In genomic region chr16:86953631-86954465, GRCh38 we compare ENCODE assay signal across 26 cellular contexts.
DNase-seq lines count a peak whose midpoint lies in the region; ATAC-seq and TF ChIP-seq lines count a peak whose summit lies in the region.
"Had no signal": no experiment of that assay in that cellular context is flagged by ENCODE, and none has a peak within 500 bp of the region (broad histone marks: within the 10 kb centered on the region; RNA-seq: fewer than 3 reads in every experiment).

No MANE protein-coding gene starts in this region.

- no peak overlapping the region for H3K23ac ChIP-seq in trophoblast cell (ENCODE audit: low read length)

- no peak for TF ChIP-seq CTCF in adrenal gland (IDR thresholded peaks at IDR 0.05)
- TF ChIP-seq CTCF in mucosa of descending colon (IDR thresholded peaks at IDR 0.05): no peak

- H2BK5ac ChIP-seq in trophoblast cell (ENCODE audit: low read depth, low read length, poor library complexity): no peak overlapping the region

- H4K12ac ChIP-seq in trophoblast cell (ENCODE audit: low read depth, low read length): no peak overlapping the region

- H3K9me3 ChIP-seq in adrenal gland (replicated peaks in 1 of 3): no peaks in the 10 kb centered on the region
- peaks cover 1% of the 10 kb centered on the region for H3K9me3 ChIP-seq in trophoblast cell (ENCODE audit: insufficient read depth, low read depth, low read length)
- no peaks in the 10 kb centered on the region for H3K9me3 ChIP-seq in mucosa of descending colon
- H3K9me3 ChIP-seq: breast epithelium, neutrophil, psoas muscle, transverse colon had no signal

- no peak overlapping the region for H4K8ac ChIP-seq in trophoblast cell (ENCODE audit: low read depth, low read length)

- H2AK5ac ChIP-seq in trophoblast cell (ENCODE audit: low read length): no peak overlapping the region

- H2BK120ac ChIP-seq in trophoblast cell (ENCODE audit: insufficient read depth, low read length, poor library complexity): no peak overlapping the region

- H3K4me2 ChIP-seq in trophoblast cell (ENCODE audit: low read length): no peak overlapping the region

- no peaks in the 10 kb centered on the region for H3K9me3 Mint-ChIP-seq in stimulated activated naive B cell treated with anti-CD40 and anti-IgM and Interleukin-4, amounts not matched to agents 10 μg/mL and 1 μg/mL and 100 μg/mL, for 72 hours
- H3K9me3 Mint-ChIP-seq in activated T-cell treated with anti-CD3 and anti-CD28 coated beads, Interleukin-2, amount 50 U/mL, for 4 hours: no peaks in the 10 kb centered on the region
- H3K9me3 Mint-ChIP-seq: activated B cell treated with CpG ODN at 0.5 μM for 24 hours had no signal

- H3K18ac ChIP-seq in trophoblast cell (ENCODE audit: low read length): no peak overlapping the region

- no peak for TF ChIP-seq POLR2A in adrenal gland (IDR thresholded peaks at IDR 0.05)

- H3K79me1 ChIP-seq in trophoblast cell (ENCODE audit: low read length): no peaks in the 10 kb centered on the region

- H3K27me3 Mint-ChIP-seq in stimulated activated naive B cell treated with anti-CD40 and anti-IgM and Interleukin-4, amounts not matched to agents 10 μg/mL and 1 μg/mL and 100 μg/mL, for 72 hours: peaks cover 10 to 22% of the 10 kb centered on the region in 2 donors
- H3K27me3 Mint-ChIP-seq in activated T-cell treated with anti-CD3 and anti-CD28 coated beads, Interleukin-2, amount 50 U/mL, for 4 hours (ENCODE audit: low read depth): no peaks in the 10 kb centered on the region

- H3K4me1 ChIP-seq in adrenal gland (replicated peaks in 1 of 2) (no peaks in the 10 kb centered on the region), trophoblast cell (ENCODE audit: control insufficient read depth in 1 of 2, insufficient read depth in 2 of 2, low read length in 2 of 2) (peaks cover 6 to 9% of the 10 kb centered on the region in 2 experiments), mucosa of descending colon (ENCODE audit: low read depth) (no peaks in the 10 kb centered on the region)
- H3K4me1 ChIP-seq: breast epithelium, psoas muscle, stomach, transverse colon had no signal

- H3K9ac ChIP-seq in trophoblast cell (ENCODE audit: low read length): no peak overlapping the region
- H3K9ac ChIP-seq: GM23248 had no signal

- no peaks in the 10 kb centered on the region for H3K36me3 Mint-ChIP-seq in stimulated activated naive B cell treated with anti-CD40 and anti-IgM and Interleukin-4, amounts not matched to agents 10 μg/mL and 1 μg/mL and 100 μg/mL, for 72 hours
- no peaks in the 10 kb centered on the region for H3K36me3 Mint-ChIP-seq in activated T-cell treated with anti-CD3 and anti-CD28 coated beads, Interleukin-2, amount 50 U/mL, for 4 hours (ENCODE audit: insufficient read depth)

- H4K91ac ChIP-seq in trophoblast cell (ENCODE audit: low read depth, low read length): peak overlapping the region; percentile 40

- H3K36me3 ChIP-seq in adrenal gland (replicated peaks in 1 of 2): no peaks in the 10 kb centered on the region
- H3K36me3 ChIP-seq in trophoblast cell (ENCODE audit: control insufficient read depth in 1 of 2, insufficient read depth in 2 of 2, low read length in 2 of 2): no peaks in the 10 kb centered on the region
- no peaks in the 10 kb centered on the region for H3K36me3 ChIP-seq in mucosa of descending colon (ENCODE audit: low read depth)
- H3K36me3 ChIP-seq: breast epithelium, neutrophil, stomach, transverse colon had no signal

- H3K27me3 ChIP-seq in adrenal gland (no peaks in the 10 kb centered on the region), trophoblast cell (ENCODE audit: insufficient read depth, low read length) (no peaks in the 10 kb centered on the region)

- no peak overlapping the region for H3K4ac ChIP-seq in trophoblast cell (ENCODE audit: low read depth, low read length)

- H3K27ac Mint-ChIP-seq in stimulated activated naive B cell treated with anti-CD40 and anti-IgM and Interleukin-4, amounts not matched to agents 10 μg/mL and 1 μg/mL and 100 μg/mL, for 72 hours: no peak overlapping the region
- H3K27ac Mint-ChIP-seq: activated B cell treated with CpG ODN at 0.5 μM for 24 hours had no signal

- intact Hi-C loops in adrenal gland (cut with DNase I): no loop called here
- intact Hi-C loops in mucosa of descending colon (cut with DNase I, micrococcal nuclease): no loop called here

- ATAC-seq in mucosa of descending colon (no peak), HG02588 (IDR thresholded peaks at IDR 0.05; ENCODE audit: unreplicated experiment) (no peak)
- no peak for ATAC-seq in stimulated activated naive B cell treated with anti-CD40 and anti-IgM and Interleukin-4, amounts not matched to agents 10 μg/mL and 1 μg/mL and 100 μg/mL, for 72 hours (replicated peaks)
- no peak for ATAC-seq in activated T-cell treated with anti-CD3 and anti-CD28 coated beads, Interleukin-2, amount 50 U/mL, for 4 hours
- ATAC-seq: left colon, psoas muscle had no signal

- no peak overlapping the region for H3K14ac ChIP-seq in trophoblast cell (ENCODE audit: low read length)

- peak overlapping the region in 1 of 5 donors; percentile 60 for H3K27ac ChIP-seq in adrenal gland
- peak overlapping the region; percentile 20 for H3K27ac ChIP-seq in trophoblast cell (ENCODE audit: low read depth, low read length)
- H3K27ac ChIP-seq: breast epithelium, coronary artery, GM23248, neutrophil, psoas muscle, stomach, transverse colon had no signal

- H3K4me3 ChIP-seq in adrenal gland (no peak overlapping the region), trophoblast cell (ENCODE audit: low read depth, low read length) (no peak overlapping the region), mucosa of descending colon (no peak overlapping the region)
- H3K4me3 ChIP-seq: breast epithelium, coronary artery, GM23248, psoas muscle, stomach, transverse colon had no signal

- peaks cover 3 to 4% of the 10 kb centered on the region in 2 donors for H3K4me1 Mint-ChIP-seq in stimulated activated naive B cell treated with anti-CD40 and anti-IgM and Interleukin-4, amounts not matched to agents 10 μg/mL and 1 μg/mL and 100 μg/mL, for 72 hours
- peaks cover 2% of the 10 kb centered on the region for H3K4me1 Mint-ChIP-seq in activated T-cell treated with anti-CD3 and anti-CD28 coated beads, Interleukin-2, amount 50 U/mL, for 4 hours (ENCODE audit: low read depth)

- DNase-seq in ELF-1 (ENCODE audit: low read depth, low spot score): peak; percentile 65
- DNase-seq in adrenal gland: peak in 4 of 7 donors; percentile 19 to 58 (median 29)
- peak; percentile 80 for DNase-seq in left kidney (ENCODE audit: low read depth, low spot score)
- no peak for DNase-seq in trophoblast cell
- DNase-seq in mucosa of descending colon: no peak
- no peak for DNase-seq in stimulated activated naive B cell treated with anti-CD40 and anti-IgM and Interleukin-4, amounts not matched to agents 10 μg/mL and 1 μg/mL and 100 μg/mL, for 72 hours
- no peak for DNase-seq in activated T-cell treated with anti-CD3 and anti-CD28 coated beads, Interleukin-2, amount 50 U/mL, for 4 hours
- DNase-seq: activated B cell treated with CpG ODN at 0.5 μM for 24 hours; activated CD4-positive, alpha-beta T cell treated with anti-CD3 and anti-CD28 coated beads, Interleukin-2, amount 50 U/mL, for 48 hours; Calu3; glutamatergic neuron; GM23248; left colon; NCI-H1436; NCI-H510A treated with DMSO at 0.1 percent for 48 hours; NK-92 treated with Interleukin-12 subunit alpha and Interleukin-12 subunit beta, amount 100 ng/mL, for 24 hours; RPMI8226; stimulated activated CD4-positive, alpha-beta T cell treated with anti-CD3 and anti-CD28 coated beads, Interleukin-12 subunit alpha, Interleukin-12 subunit beta, amount 100 ng/mL, for 4 hours; stomach; T-helper 9 cell; transverse colon had no signal

- 26 to 54% (median 41%) methylated on average over 10 to 31 of the region's 31 CpGs for WGBS in adrenal gland, 4 donors
- no CpG with 5 or more reads among the region's 31 CpGs for WGBS in trophoblast cell (ENCODE audit: extremely low coverage, insufficient coverage, insufficient read length)

- no peak overlapping the region for H2BK12ac ChIP-seq in trophoblast cell (ENCODE audit: low read length)

- no peak overlapping the region for H3K4me3 Mint-ChIP-seq in stimulated activated naive B cell treated with anti-CD40 and anti-IgM and Interleukin-4, amounts not matched to agents 10 μg/mL and 1 μg/mL and 100 μg/mL, for 72 hours
- H3K4me3 Mint-ChIP-seq in activated T-cell treated with anti-CD3 and anti-CD28 coated beads, Interleukin-2, amount 50 U/mL, for 4 hours: no peak overlapping the region
- H3K4me3 Mint-ChIP-seq: activated B cell treated with CpG ODN at 0.5 μM for 24 hours had no signal

- no peaks in the 10 kb centered on the region for H3K79me2 ChIP-seq in trophoblast cell (ENCODE audit: control insufficient read depth, insufficient read depth, low read length, poor library complexity)

- H2AFZ ChIP-seq in trophoblast cell (ENCODE audit: insufficient read depth, low read length, poor library complexity): peak overlapping the region; percentile 32
- H2AFZ ChIP-seq: GM23248 had no signal

Comparison
In these comparisons a context has a peak if more than half of its experiments do, and no peak if none do; other contexts are left out.
1. DNase-seq: peak in ELF-1 (single experiment), adrenal gland (4 of 7) and left kidney (single experiment); none in trophoblast cell (0 of 2), mucosa of descending colon (0 of 3), stimulated activated naive B cell treated with anti-CD40 and anti-IgM and Interleukin-4, amounts not matched to agents 10 μg/mL and 1 μg/mL and 100 μg/mL, for 72 hours (single experiment) and activated T-cell treated with anti-CD3 and anti-CD28 coated beads, Interleukin-2, amount 50 U/mL, for 4 hours (single experiment).